Comparison of ENCODE assay signal across 18 cellular contexts in the genomic region with DNA sequence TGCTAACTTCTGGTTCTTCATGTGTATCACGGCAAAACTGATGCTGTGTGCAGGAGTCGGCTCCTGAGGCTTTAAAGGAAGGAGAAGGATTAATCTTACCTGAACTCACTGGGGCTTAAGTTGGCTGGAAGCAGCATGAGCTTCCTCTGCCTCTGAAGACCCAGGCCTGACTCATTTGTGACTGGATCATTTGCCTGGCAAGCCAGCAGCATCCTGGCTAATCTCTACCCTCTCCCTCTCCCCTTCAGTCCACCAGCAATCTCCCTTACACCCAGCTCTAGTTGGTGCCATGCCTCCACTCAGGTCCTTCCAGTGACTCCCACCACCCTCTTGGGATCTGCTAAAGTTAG.
DNase-seq lines count a peak whose midpoint lies in the region; ATAC-seq and TF ChIP-seq lines count a peak whose summit lies in the region.
"Had no signal": no experiment of that assay in that cellular context is flagged by ENCODE, and none has a peak within 500 bp of the region (broad histone marks: within the 10 kb centered on the region; RNA-seq: fewer than 3 reads in every experiment).

No MANE protein-coding gene starts in this region.

- no peak for TF ChIP-seq CTCF in astrocyte of the spinal cord (IDR thresholded peaks at IDR 0.05; ENCODE audit: low read depth, low read length)

- in situ Hi-C loops in astrocyte of the spinal cord (cut with HindIII; ENCODE audit: low sequenced_read_pairs): no loop called here

- peak; percentile 48 for DNase-seq in Daoy (ENCODE audit: low read depth)
- peak; percentile 69 for DNase-seq in M059J (ENCODE audit: low read depth)
- DNase-seq in astrocyte of the spinal cord (ENCODE audit: low read depth, low spot score): peak; percentile 45
- DNase-seq in kidney glomerular epithelial cell (lab: John Stamatoyannopoulos, UW): peak; percentile 23
- DNase-seq in OCI-M2 (lab: John Stamatoyannopoulos, UW; ENCODE audit: unreplicated experiment): no peak
- no peak for DNase-seq in effector CD8-positive, alpha-beta T cell (lab: John Stamatoyannopoulos, UW)
- DNase-seq: activated CD8-positive, alpha-beta memory T cell treated with anti-CD3 and anti-CD28 coated beads for 24 hours; Caco-2; GDM1; left colon; NCI-H187; occipital lobe; stimulated activated naive B cell treated with anti-CD40 and anti-IgM and Interleukin-4, amounts not matched to agents 10 μg/mL and 1 μg/mL and 100 μg/mL, for 72 hours; upper lobe of right lung had no signal

- no peak overlapping the region for H3K4me3 ChIP-seq in astrocyte of the spinal cord (ENCODE audit: low read depth, low read length)
- H3K4me3 ChIP-seq: esophagus muscularis mucosa, hepatocyte, upper lobe of right lung had no signal

- ATAC-seq in HG03175 (IDR thresholded peaks at IDR 0.05; ENCODE audit: unreplicated experiment): no peak
- ATAC-seq in GM21528 (IDR thresholded peaks at IDR 0.05; ENCODE audit: low FRiP score, unreplicated experiment): no peak
- ATAC-seq: left colon; stimulated activated naive B cell treated with anti-CD40 and anti-IgM and Interleukin-4, amounts not matched to agents 10 μg/mL and 1 μg/mL and 100 μg/mL, for 72 hours; upper lobe of right lung had no signal

Comparison
In these comparisons a context has a peak if more than half of its experiments do, and no peak if none do; other contexts are left out.
1. DNase-seq: peak in Daoy (single experiment), M059J (single experiment), astrocyte of the spinal cord (single experiment) and kidney glomerular epithelial cell (single experiment); none in OCI-M2 (single experiment) and effector CD8-positive, alpha-beta T cell (single experiment).